ENCODE assay signal across 1 cellular context in the genomic region with DNA sequence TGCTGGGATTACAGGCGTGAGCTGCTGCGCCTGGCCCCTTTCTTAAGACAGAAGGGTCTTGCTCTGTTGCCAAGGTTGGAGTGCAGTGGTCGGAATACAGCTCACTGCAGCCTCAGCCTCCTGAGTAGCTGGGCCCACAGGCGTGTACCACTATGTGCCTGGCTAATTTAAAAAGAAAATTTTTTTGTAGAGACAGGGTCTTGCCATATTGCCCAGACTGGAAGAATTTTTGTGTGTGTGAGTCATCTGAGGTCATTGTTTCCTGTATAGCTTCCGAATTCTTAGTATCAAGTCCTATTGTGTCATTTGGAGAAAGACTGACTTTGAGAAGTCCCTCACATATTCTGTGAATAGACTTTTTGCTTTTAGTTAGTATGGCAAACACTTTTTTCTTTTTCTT.
TF ChIP-seq lines count a peak whose summit lies in the region.

No MANE protein-coding gene starts in this region.

TF ChIP-seq in SK-N-SH, 30 proteins besides CTCF, POLR2A, EP300 and RAD21:
- TF ChIP-seq, protein P1, sequence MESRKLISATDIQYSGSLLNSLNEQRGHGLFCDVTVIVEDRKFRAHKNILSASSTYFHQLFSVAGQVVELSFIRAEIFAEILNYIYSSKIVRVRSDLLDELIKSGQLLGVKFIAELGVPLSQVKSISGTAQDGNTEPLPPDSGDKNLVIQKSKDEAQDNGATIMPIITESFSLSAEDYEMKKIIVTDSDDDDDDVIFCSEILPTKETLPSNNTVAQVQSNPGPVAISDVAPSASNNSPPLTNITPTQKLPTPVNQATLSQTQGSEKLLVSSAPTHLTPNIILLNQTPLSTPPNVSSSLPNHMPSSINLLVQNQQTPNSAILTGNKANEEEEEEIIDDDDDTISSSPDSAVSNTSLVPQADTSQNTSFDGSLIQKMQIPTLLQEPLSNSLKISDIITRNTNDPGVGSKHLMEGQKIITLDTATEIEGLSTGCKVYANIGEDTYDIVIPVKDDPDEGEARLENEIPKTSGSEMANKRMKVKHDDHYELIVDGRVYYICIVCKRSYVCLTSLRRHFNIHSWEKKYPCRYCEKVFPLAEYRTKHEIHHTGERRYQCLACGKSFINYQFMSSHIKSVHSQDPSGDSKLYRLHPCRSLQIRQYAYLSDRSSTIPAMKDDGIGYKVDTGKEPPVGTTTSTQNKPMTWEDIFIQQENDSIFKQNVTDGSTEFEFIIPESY (IDR thresholded peaks at IDR 0.05; ENCODE audit: borderline replicate concordance, low read depth), result no peak
- TF ChIP-seq RFX5 (IDR thresholded peaks at IDR 0.05; ENCODE audit: low read length) (no peak), JUND (IDR thresholded peaks at IDR 0.05) (peak; percentile 65), FOSL2 (IDR thresholded peaks at IDR 0.05; ENCODE audit: borderline replicate concordance, low read depth) (peak; percentile 66; the same call in 1 of the 2 replicates), ELF1 (IDR thresholded peaks at IDR 0.05) (peak; percentile 30; the same call in 1 of the 2 replicates)
- TF ChIP-seq, protein P2, sequence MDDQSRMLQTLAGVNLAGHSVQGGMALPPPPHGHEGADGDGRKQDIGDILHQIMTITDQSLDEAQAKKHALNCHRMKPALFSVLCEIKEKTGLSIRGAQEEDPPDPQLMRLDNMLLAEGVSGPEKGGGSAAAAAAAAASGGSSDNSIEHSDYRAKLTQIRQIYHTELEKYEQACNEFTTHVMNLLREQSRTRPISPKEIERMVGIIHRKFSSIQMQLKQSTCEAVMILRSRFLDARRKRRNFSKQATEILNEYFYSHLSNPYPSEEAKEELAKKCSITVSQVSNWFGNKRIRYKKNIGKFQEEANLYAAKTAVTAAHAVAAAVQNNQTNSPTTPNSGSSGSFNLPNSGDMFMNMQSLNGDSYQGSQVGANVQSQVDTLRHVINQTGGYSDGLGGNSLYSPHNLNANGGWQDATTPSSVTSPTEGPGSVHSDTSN (IDR thresholded peaks at IDR 0.05), result peak; percentile 47; the same call in 1 of the 2 replicates
